26 cellular contexts compared by ENCODE assay signal in the genomic region with DNA sequence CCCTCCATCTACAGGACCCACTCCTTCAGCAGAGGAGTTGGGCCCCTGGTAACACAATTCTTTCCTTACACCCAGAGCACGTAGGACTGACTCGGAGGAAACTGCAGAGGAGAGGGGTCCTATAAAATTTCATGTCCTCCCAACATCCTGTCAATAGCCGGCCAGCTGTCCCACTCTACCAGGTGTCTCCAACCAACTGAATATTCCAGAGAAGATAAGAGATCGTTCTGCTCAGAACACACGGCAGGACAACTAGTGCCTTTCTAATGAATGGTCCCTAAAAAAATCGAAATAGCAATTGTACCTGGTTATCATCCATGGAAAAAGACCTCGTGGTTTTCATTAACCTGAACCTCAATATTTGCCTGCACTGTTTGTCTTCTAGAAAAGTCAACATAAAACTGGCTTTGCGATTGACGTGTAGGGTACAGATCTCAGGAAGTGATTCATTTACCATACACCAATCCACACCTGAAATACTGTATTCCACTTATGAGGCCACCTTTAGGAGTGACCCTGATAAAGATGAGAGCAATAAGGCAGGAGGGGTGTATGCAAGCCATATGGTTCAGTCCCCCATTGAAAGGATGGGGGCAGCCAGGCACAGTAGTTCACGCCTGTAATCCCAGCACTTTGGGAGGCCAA.
A peak's percentile ranks its signal among the peaks of the same experiment; 100 is the strongest.
DNase-seq lines count a peak whose midpoint lies in the region; ATAC-seq and TF ChIP-seq lines count a peak whose summit lies in the region.
"Had no signal": no experiment of that assay in that cellular context is flagged by ENCODE, and none has a peak within 500 bp of the region (broad histone marks: within the 10 kb centered on the region; RNA-seq: fewer than 3 reads in every experiment).

No MANE protein-coding gene starts in this region.

- intact Hi-C loops in stomach (cut with DNase I; ENCODE audit: low total_unique reads): no loop called here

- H3K4me3 ChIP-seq in stomach: no peak overlapping the region
- H3K4me3 ChIP-seq: dorsolateral prefrontal cortex, spleen, uterus had no signal

- no peak overlapping the region for H3K4me3 Mint-ChIP-seq in activated T-cell treated with anti-CD3 and anti-CD28 coated beads, Interleukin-2, amount 50 U/mL, for 4 hours
- H3K4me3 Mint-ChIP-seq: CD8-positive, alpha-beta T cell; memory B cell; neural crest cell; stimulated activated naive CD8-positive, alpha-beta T cell treated with anti-CD3 and anti-CD28 coated beads, Interleukin-15, amount 100 ng/mL, for 72 hours had no signal

- no peak for TF ChIP-seq POLR2A in stomach (IDR thresholded peaks at IDR 0.05)

- H3K9me3 ChIP-seq in stomach: peaks cover 0 to 16% (median 6%) of the 10 kb centered on the region in 4 donors
- H3K9me3 ChIP-seq: uterus had no signal

- TF ChIP-seq EP300 in stomach (IDR thresholded peaks at IDR 0.05): no peak

- peaks cover 8% of the 10 kb centered on the region for H3K36me3 Mint-ChIP-seq in activated T-cell treated with anti-CD3 and anti-CD28 coated beads, Interleukin-2, amount 50 U/mL, for 4 hours (ENCODE audit: insufficient read depth)
- H3K36me3 Mint-ChIP-seq: CD8-positive, alpha-beta T cell had no signal

- H3K4me1 ChIP-seq in stomach: peaks cover 0 to 4% (median 0%) of the 10 kb centered on the region in 4 donors
- H3K4me1 ChIP-seq: spleen, uterus had no signal

- H3K27me3 Mint-ChIP-seq in activated T-cell treated with anti-CD3 and anti-CD28 coated beads, Interleukin-2, amount 50 U/mL, for 4 hours (ENCODE audit: low read depth): peaks cover 4% of the 10 kb centered on the region
- H3K27me3 Mint-ChIP-seq: stimulated activated naive CD8-positive, alpha-beta T cell treated with anti-CD3 and anti-CD28 coated beads, Interleukin-15, amount 100 ng/mL, for 72 hours had no signal

- peak; percentile 33 for ATAC-seq in left lobe of liver
- no peak for ATAC-seq in activated T-cell treated with anti-CD3 and anti-CD28 coated beads, Interleukin-2, amount 50 U/mL, for 4 hours
- ATAC-seq: activated naive CD4-positive, alpha-beta T cell treated with anti-CD3 and anti-CD28 coated beads, Interleukin-2, amount 50 U/mL, for 72 hours; CD8-positive, alpha-beta T cell; right cardiac atrium; stimulated activated naive CD8-positive, alpha-beta T cell treated with anti-CD3 and anti-CD28 coated beads, Interleukin-15, amount 100 ng/mL, for 72 hours had no signal

- no peaks in the 10 kb centered on the region for H3K4me1 Mint-ChIP-seq in activated T-cell treated with anti-CD3 and anti-CD28 coated beads, Interleukin-2, amount 50 U/mL, for 4 hours (ENCODE audit: low read depth)
- H3K4me1 Mint-ChIP-seq: stimulated activated naive CD8-positive, alpha-beta T cell treated with anti-CD3 and anti-CD28 coated beads, Interleukin-15, amount 100 ng/mL, for 72 hours had no signal

- H3K27ac ChIP-seq in stomach: peak overlapping the region in 4 of 5 donors; percentile 26 to 59 (median 52)
- H3K27ac ChIP-seq: dorsolateral prefrontal cortex, spleen, uterus, WERI-Rb-1 had no signal

- no peaks in the 10 kb centered on the region for H3K27me3 ChIP-seq in stomach
- H3K27me3 ChIP-seq: spleen, uterus had no signal

- H3K36me3 ChIP-seq in stomach: peaks cover 0 to 6% (median 0%) of the 10 kb centered on the region in 4 donors
- H3K36me3 ChIP-seq: uterus, WERI-Rb-1 had no signal

- WGBS in stomach, 5 donors: 38 to 64% (median 56%) methylated on average over 9 to 10 of the region's 10 CpGs

- H3K9me3 Mint-ChIP-seq in activated T-cell treated with anti-CD3 and anti-CD28 coated beads, Interleukin-2, amount 50 U/mL, for 4 hours: peaks cover 7% of the 10 kb centered on the region

- peak; percentile 34 for DNase-seq in NCI-H748 (lab: John Stamatoyannopoulos, UW; ENCODE audit: unreplicated experiment)
- DNase-seq in NCI-H748 treated with DMSO at 0.1 percent for 48 hours (lab: John Stamatoyannopoulos, UW): no peak
- peak; percentile 67 for DNase-seq in NCI-H774 (lab: John Stamatoyannopoulos, UW)
- DNase-seq in left lobe of liver (ENCODE audit: low spot score): no peak
- DNase-seq in stomach: no peak
- DNase-seq in activated T-cell treated with anti-CD3 and anti-CD28 coated beads, Interleukin-2, amount 50 U/mL, for 4 hours: no peak
- no peak for DNase-seq in GOT3 (lab: John Stamatoyannopoulos, UW)
- DNase-seq in pons (ENCODE audit: low spot score): no peak
- DNase-seq: activated CD4-positive, alpha-beta T cell treated with anti-CD3 and anti-CD28 coated beads for 48 hours; amygdala; CD8-positive, alpha-beta T cell; dorsolateral prefrontal cortex; HCEC 1CT; IMR-90; MV-4-11; NCI-H2029; posterior cingulate gyrus; right cardiac atrium; spleen; stimulated activated CD8-positive, alpha-beta memory T cell treated with anti-CD3 and anti-CD28 coated beads, Interleukin-4, amount 100 ng/mL, for 48 hours; stimulated activated naive CD8-positive, alpha-beta T cell treated with anti-CD3 and anti-CD28 coated beads, Interleukin-15, amount 100 ng/mL, for 72 hours; uterus; WERI-Rb-1 had no signal

- no peak for TF ChIP-seq CTCF in stomach (IDR thresholded peaks at IDR 0.05)

Comparison
In these comparisons a context has a peak if more than half of its experiments do, and no peak if none do; other contexts are left out.
1. DNase-seq: peak in NCI-H748 (single experiment) and NCI-H774 (single experiment); none in NCI-H748 treated with DMSO at 0.1 percent for 48 hours (single experiment), left lobe of liver (single experiment), stomach (single experiment), activated T-cell treated with anti-CD3 and anti-CD28 coated beads, Interleukin-2, amount 50 U/mL, for 4 hours (single experiment), GOT3 (single experiment) and pons (single experiment).